ENCODE assay signal across 13 cellular contexts in genomic region chr12:65918057-65918456, GRCh38.
DNase-seq lines count a peak whose midpoint lies in the region; ATAC-seq and TF ChIP-seq lines count a peak whose summit lies in the region.
"Had no signal": no experiment of that assay in that cellular context is flagged by ENCODE, and none has a peak within 500 bp of the region (broad histone marks: within the 10 kb centered on the region; RNA-seq: fewer than 3 reads in every experiment).

No MANE protein-coding gene starts in this region.

- intact Hi-C loops in activated CD8-positive, alpha-beta T cell treated with anti-CD3 and anti-CD28 coated beads for 36 hours (cut with micrococcal nuclease): no loop called here
- intact Hi-C loops in colonic mucosa (cut with DNase I): no loop called here

- no peak for DNase-seq in activated CD8-positive, alpha-beta T cell treated with anti-CD3 and anti-CD28 coated beads for 36 hours
- DNase-seq in activated CD8-positive, alpha-beta T cell treated with anti-CD3 and anti-CD28 coated beads, Interleukin-2, amount 10 ng/mL, durations not matched to agents 7 days and 5 days: no peak
- DNase-seq in NOMO-1 (lab: John Stamatoyannopoulos, UW; ENCODE audit: unreplicated experiment in 2 of 2) (peak; percentile 78 to 83), osteoblast (ENCODE audit: insufficient read length, low spot score, missing footprints) (no peak), colonic mucosa (no peak), T1000 (lab: John Stamatoyannopoulos, UW) (no peak), DMS 273 (lab: John Stamatoyannopoulos, UW; ENCODE audit: unreplicated experiment) (no peak)
- DNase-seq: activated CD4-positive, alpha-beta T cell treated with anti-CD3 and anti-CD28 coated beads, Interleukin-2, amount 50 U/mL, for 1 hour; activated naive CD4-positive, alpha-beta T cell; islet precursor cell; NCI-H774 had no signal

- CTCF ChIA-PET in activated CD8-positive, alpha-beta T cell treated with anti-CD3 and anti-CD28 coated beads for 36 hours (lab: Charles Lee): interaction anchor here (1.7 kb wide), 1 partner anchor 315 kb away, joined by 3 read pairs; no protein-coding TSS in a partner anchor
- CTCF ChIA-PET in activated CD8-positive, alpha-beta T cell treated with anti-CD3 and anti-CD28 coated beads, Interleukin-2, amount 10 ng/mL, durations not matched to agents 7 days and 5 days (lab: Charles Lee): no interaction called here

- peak; percentile 24 for ATAC-seq in activated CD8-positive, alpha-beta T cell treated with anti-CD3 and anti-CD28 coated beads for 36 hours
- no peak for ATAC-seq in activated CD8-positive, alpha-beta T cell treated with anti-CD3 and anti-CD28 coated beads, Interleukin-2, amount 10 ng/mL, durations not matched to agents 7 days and 5 days
- ATAC-seq in HG02852 (IDR thresholded peaks at IDR 0.05; ENCODE audit: unreplicated experiment): peak; percentile 61

- no peak overlapping the region for H3K9ac ChIP-seq in colonic mucosa (ENCODE audit: low read depth in 2 of 2, low read length in 2 of 2)

- peaks cover 7% of the 10 kb centered on the region for H4K20me1 ChIP-seq in osteoblast (ENCODE audit: insufficient read depth, low read length)

- H3K4me3 Mint-ChIP-seq in activated CD8-positive, alpha-beta T cell treated with anti-CD3 and anti-CD28 coated beads for 36 hours: no peak overlapping the region
- H3K4me3 Mint-ChIP-seq in activated CD8-positive, alpha-beta T cell treated with anti-CD3 and anti-CD28 coated beads, Interleukin-2, amount 10 ng/mL, durations not matched to agents 7 days and 5 days: no peak overlapping the region

- POLR2A ChIA-PET in activated CD8-positive, alpha-beta T cell treated with anti-CD3 and anti-CD28 coated beads for 36 hours (lab: Charles Lee): no interaction called here
- POLR2A ChIA-PET in activated CD8-positive, alpha-beta T cell treated with anti-CD3 and anti-CD28 coated beads, Interleukin-2, amount 10 ng/mL, durations not matched to agents 7 days and 5 days (lab: Charles Lee): no interaction called here

- H3K9me3 ChIP-seq in osteoblast (ENCODE audit: low read depth, low read length) (no peaks in the 10 kb centered on the region), colonic mucosa (no peaks in the 10 kb centered on the region)
- H3K9me3 ChIP-seq: A549 had no signal

- H3K27ac ChIP-seq in osteoblast (ENCODE audit: low read depth, low read length) (peak overlapping the region; percentile 61), colonic mucosa (no peak overlapping the region)
- H3K27ac ChIP-seq: A549 had no signal

- H3K79me2 ChIP-seq in osteoblast (ENCODE audit: insufficient read depth, low read length): peaks cover 86% of the 10 kb centered on the region

- peaks cover 32% of the 10 kb centered on the region for H3K4me1 ChIP-seq in osteoblast (ENCODE audit: insufficient read depth, low read length)
- H3K4me1 ChIP-seq in colonic mucosa: no peaks in the 10 kb centered on the region
- H3K4me1 ChIP-seq: A549 had no signal

- H3K27ac Mint-ChIP-seq in activated CD8-positive, alpha-beta T cell treated with anti-CD3 and anti-CD28 coated beads for 36 hours: no peak overlapping the region
- H3K27ac Mint-ChIP-seq in activated CD8-positive, alpha-beta T cell treated with anti-CD3 and anti-CD28 coated beads, Interleukin-2, amount 10 ng/mL, durations not matched to agents 7 days and 5 days: no peak overlapping the region

- no peaks in the 10 kb centered on the region for H3K9me3 Mint-ChIP-seq in activated CD8-positive, alpha-beta T cell treated with anti-CD3 and anti-CD28 coated beads for 36 hours
- peaks cover 3% of the 10 kb centered on the region for H3K9me3 Mint-ChIP-seq in activated CD8-positive, alpha-beta T cell treated with anti-CD3 and anti-CD28 coated beads, Interleukin-2, amount 10 ng/mL, durations not matched to agents 7 days and 5 days (ENCODE audit: insufficient read depth)

- peaks cover 32% of the 10 kb centered on the region for H3K36me3 ChIP-seq in osteoblast (ENCODE audit: insufficient read depth, low read length)
- H3K36me3 ChIP-seq in colonic mucosa: no peaks in the 10 kb centered on the region

- no peaks in the 10 kb centered on the region for H3K36me3 Mint-ChIP-seq in activated CD8-positive, alpha-beta T cell treated with anti-CD3 and anti-CD28 coated beads for 36 hours (ENCODE audit: low read depth)
- no peaks in the 10 kb centered on the region for H3K36me3 Mint-ChIP-seq in activated CD8-positive, alpha-beta T cell treated with anti-CD3 and anti-CD28 coated beads, Interleukin-2, amount 10 ng/mL, durations not matched to agents 7 days and 5 days (ENCODE audit: low read depth)

- no peak for TF ChIP-seq CTCF in activated CD8-positive, alpha-beta T cell treated with anti-CD3 and anti-CD28 coated beads for 36 hours (IDR thresholded peaks at IDR 0.05)
- TF ChIP-seq CTCF in osteoblast (IDR thresholded peaks at IDR 0.05; ENCODE audit: extremely low read depth, low read depth, low read length) (no peak), colonic mucosa (IDR thresholded peaks at IDR 0.05) (no peak)

- no peaks in the 10 kb centered on the region for H3K27me3 ChIP-seq in osteoblast (ENCODE audit: insufficient read depth, low read length)
- no peaks in the 10 kb centered on the region for H3K27me3 ChIP-seq in colonic mucosa

- H3K4me3 ChIP-seq in osteoblast (ENCODE audit: insufficient read depth, low read length): no peak overlapping the region
- no peak overlapping the region for H3K4me3 ChIP-seq in colonic mucosa
- H3K4me3 ChIP-seq: A549 had no signal

- peak overlapping the region; percentile 24 for H3K4me2 ChIP-seq in osteoblast (ENCODE audit: insufficient read depth, low read length)
- H3K4me2 ChIP-seq: A549 had no signal

- H2AFZ ChIP-seq in osteoblast (ENCODE audit: low read length): no peak overlapping the region

- H3K27me3 Mint-ChIP-seq in activated CD8-positive, alpha-beta T cell treated with anti-CD3 and anti-CD28 coated beads for 36 hours: peaks cover 3% of the 10 kb centered on the region
- peaks cover 3% of the 10 kb centered on the region for H3K27me3 Mint-ChIP-seq in activated CD8-positive, alpha-beta T cell treated with anti-CD3 and anti-CD28 coated beads, Interleukin-2, amount 10 ng/mL, durations not matched to agents 7 days and 5 days (ENCODE audit: low read depth)

- H3K4me1 Mint-ChIP-seq in activated CD8-positive, alpha-beta T cell treated with anti-CD3 and anti-CD28 coated beads for 36 hours (ENCODE audit: low read depth): no peaks in the 10 kb centered on the region
- H3K4me1 Mint-ChIP-seq in activated CD8-positive, alpha-beta T cell treated with anti-CD3 and anti-CD28 coated beads, Interleukin-2, amount 10 ng/mL, durations not matched to agents 7 days and 5 days (ENCODE audit: low read depth): no peaks in the 10 kb centered on the region

Comparison
In these comparisons a context has a peak if more than half of its experiments do, and no peak if none do; other contexts are left out.
1. DNase-seq: peak in NOMO-1 (2 of 2); none in activated CD8-positive, alpha-beta T cell treated with anti-CD3 and anti-CD28 coated beads for 36 hours (single experiment), activated CD8-positive, alpha-beta T cell treated with anti-CD3 and anti-CD28 coated beads, Interleukin-2, amount 10 ng/mL, durations not matched to agents 7 days and 5 days (single experiment), osteoblast (single experiment), colonic mucosa (single experiment), T1000 (single experiment) and DMS 273 (single experiment).